27 cellular contexts compared by ENCODE assay signal in the genomic region with DNA sequence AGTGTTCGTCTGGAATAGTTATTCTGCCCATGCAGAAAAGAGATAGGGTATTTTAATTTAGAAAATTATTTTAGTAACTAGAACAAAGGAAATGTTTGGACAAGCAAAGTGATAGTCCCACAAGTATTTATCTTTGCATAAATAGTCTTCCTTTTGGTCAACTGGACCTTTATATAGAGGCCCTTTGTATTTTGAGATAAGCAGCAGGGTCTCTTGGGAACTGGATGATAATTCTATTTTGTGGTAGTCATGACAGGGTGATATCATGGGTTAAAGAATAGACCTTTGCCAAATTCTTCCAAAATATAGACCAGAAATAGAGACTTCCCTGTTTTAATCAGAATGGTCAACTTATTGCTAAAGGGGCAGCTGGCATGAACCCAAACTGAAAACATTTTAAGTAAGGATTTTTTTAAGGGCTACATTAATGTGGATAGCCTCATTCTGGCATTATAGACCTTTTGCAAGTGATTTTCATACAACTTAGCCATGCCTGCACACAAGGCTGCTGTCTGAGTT. TPM values are rescaled to one million over a fixed set of nuclear protein-coding genes. Genes with fewer than 3 reads are reported as not detected.
DNase-seq lines count a peak whose midpoint lies in the region; ATAC-seq, FAIRE-seq and TF ChIP-seq lines count a peak whose summit lies in the region.
"Had no signal": no experiment of that assay in that cellular context is flagged by ENCODE, and none has a peak within 500 bp of the region (broad histone marks: within the 10 kb centered on the region; RNA-seq: fewer than 3 reads in every experiment).

No MANE protein-coding gene starts in this region.

- no peak overlapping the region for H3K27ac ChIP-seq in DOHH2 (ENCODE audit: low read depth, low read length)
- H3K27ac ChIP-seq in GM12878 (ENCODE audit: control insufficient read depth, insufficient read depth), result peak overlapping the region; percentile 53
- H3K27ac ChIP-seq in coronary artery, result no peak overlapping the region
- H3K27ac ChIP-seq: dorsolateral prefrontal cortex, gastrocnemius medialis, RWPE1, SK-N-MC had no signal

- SMC1A ChIA-PET in GM12878 (lab: Charles Lee; ENCODE audit: uncharacterized antibody, unreplicated experiment), result interaction anchor here (1.1 to 7.1 kb wide), 5 partner anchors 10 to 66 kb away, joined by 3 to 126 read pairs (median 5); a partner anchor contains a TSS

- no peaks in the 10 kb centered on the region for H3K9me3 Mint-ChIP-seq in stimulated activated effector memory CD8-positive, alpha-beta T cell treated with anti-CD3 and anti-CD28 coated beads, Interleukin-12 subunit alpha, Interleukin-12 subunit beta, amount 100 ng/mL, for 72 hours
- H3K9me3 Mint-ChIP-seq in activated naive CD4-positive, alpha-beta T cell treated with anti-CD3 and anti-CD28 coated beads for 36 hours, result no peaks in the 10 kb centered on the region
- H3K9me3 Mint-ChIP-seq: activated CD8-positive, alpha-beta T cell treated with anti-CD3 and anti-CD28 coated beads for 36 hours; activated naive CD4-positive, alpha-beta T cell treated with anti-CD3 and anti-CD28 coated beads, Interleukin-2, amount 50 U/mL, for 24 hours; brain; H9; type B pancreatic cell had no signal

- H3K36me3 ChIP-seq in DOHH2 (ENCODE audit: control insufficient read depth, low read length) (peaks cover 21% of the 10 kb centered on the region), GM12878 (ENCODE audit: control insufficient read depth in 2 of 2, insufficient read depth in 2 of 2, low read length in 1 of 2) (peaks cover 7 to 14% of the 10 kb centered on the region in 2 experiments)
- H3K36me3 ChIP-seq: gastrocnemius medialis had no signal

- H3K4me1 ChIP-seq in DOHH2 (ENCODE audit: control insufficient read depth, low read length), result peaks cover 49% of the 10 kb centered on the region
- peaks cover 47% of the 10 kb centered on the region for H3K4me1 ChIP-seq in GM12878 (ENCODE audit: control insufficient read depth, insufficient read depth, low read length)
- H3K4me1 ChIP-seq: gastrocnemius medialis had no signal

- H3K4me2 ChIP-seq in DOHH2 (ENCODE audit: low read length) (peak overlapping the region; percentile 12), GM12878 (ENCODE audit: control insufficient read depth, insufficient read depth) (peak overlapping the region; percentile 46)

- intact Hi-C loops in GM12878 (cut with micrococcal nuclease; ENCODE audit: unreplicated experiment), result loop anchor here (10.0 kb wide), 1 partner anchor 1269 kb away; a partner anchor contains a TSS
- intact Hi-C loops in activated naive CD4-positive, alpha-beta T cell treated with anti-CD3 and anti-CD28 coated beads for 36 hours (cut with micrococcal nuclease), result no loop called here

- no peak for FAIRE-seq in GM12878 (lab: Jason Lieb, UNC)

- no peaks in the 10 kb centered on the region for H3K9me3 ChIP-seq in DOHH2 (ENCODE audit: control insufficient read depth, insufficient read depth, low read length)
- no peaks in the 10 kb centered on the region for H3K9me3 ChIP-seq in GM12878 (replicated peaks; ENCODE audit: control insufficient read depth, insufficient read depth, low read length)
- H3K9me3 ChIP-seq: gastrocnemius medialis had no signal

- TF ChIP-seq POLR2A in GM12878 (IDR thresholded peaks at IDR 0.05; ENCODE audit: low read depth, low read length), result no peak

- H3K9me2 ChIP-seq in DOHH2 (replicated peaks; ENCODE audit: control insufficient read depth, low read length), result no peaks in the 10 kb centered on the region

- RAD21 ChIA-PET in GM12878 (lab: Charles Lee; ENCODE audit: unreplicated experiment), result interaction anchor here (0.9 to 7.1 kb wide), 5 partner anchors 9 to 65 kb away, joined by 3 to 62 read pairs (median 7); a partner anchor contains a TSS

- H3K27ac Mint-ChIP-seq in stimulated activated effector memory CD8-positive, alpha-beta T cell treated with anti-CD3 and anti-CD28 coated beads, Interleukin-12 subunit alpha, Interleukin-12 subunit beta, amount 100 ng/mL, for 72 hours, result peak overlapping the region; percentile 44
- no peak overlapping the region for H3K27ac Mint-ChIP-seq in activated naive CD4-positive, alpha-beta T cell treated with anti-CD3 and anti-CD28 coated beads for 36 hours
- H3K27ac Mint-ChIP-seq: activated CD4-positive, alpha-beta T cell treated with anti-CD3 and anti-CD28 coated beads for 36 hours; activated naive CD4-positive, alpha-beta T cell treated with anti-CD3 and anti-CD28 coated beads, Interleukin-2, amount 50 U/mL, for 24 hours; brain; CD4-positive, CD25-positive, alpha-beta regulatory T cell; H9; naive thymus-derived CD4-positive, alpha-beta T cell; T-helper 17 cell; type B pancreatic cell had no signal

- peak overlapping the region; percentile 28 for H3K4me3 Mint-ChIP-seq in stimulated activated effector memory CD8-positive, alpha-beta T cell treated with anti-CD3 and anti-CD28 coated beads, Interleukin-12 subunit alpha, Interleukin-12 subunit beta, amount 100 ng/mL, for 72 hours
- no peak overlapping the region for H3K4me3 Mint-ChIP-seq in activated naive CD4-positive, alpha-beta T cell treated with anti-CD3 and anti-CD28 coated beads for 36 hours
- H3K4me3 Mint-ChIP-seq: activated CD4-positive, alpha-beta T cell treated with anti-CD3 and anti-CD28 coated beads for 36 hours; activated CD8-positive, alpha-beta T cell treated with anti-CD3 and anti-CD28 coated beads for 36 hours; brain; CD4-positive, CD25-positive, alpha-beta regulatory T cell; H9; naive thymus-derived CD4-positive, alpha-beta T cell; T-helper 17 cell; type B pancreatic cell had no signal

- H3K4me3 ChIP-seq in DOHH2 (ENCODE audit: low read length) (no peak overlapping the region), GM12878 (peak overlapping the region; percentile 48), coronary artery (no peak overlapping the region)
- H3K4me3 ChIP-seq: dorsolateral prefrontal cortex, gastrocnemius medialis, SK-N-MC had no signal

- H3K27me3 Mint-ChIP-seq in activated naive CD4-positive, alpha-beta T cell treated with anti-CD3 and anti-CD28 coated beads for 36 hours (ENCODE audit: low read depth), result peaks cover 18% of the 10 kb centered on the region
- H3K27me3 Mint-ChIP-seq: CD4-positive, CD25-positive, alpha-beta regulatory T cell; T-helper 17 cell had no signal

- no TSS peak for BruUV-seq in GM12878 (replicated peaks; lab: Mats Ljungman, UMichigan)

- peaks cover 31% of the 10 kb centered on the region for H3K36me3 Mint-ChIP-seq in stimulated activated effector memory CD8-positive, alpha-beta T cell treated with anti-CD3 and anti-CD28 coated beads, Interleukin-12 subunit alpha, Interleukin-12 subunit beta, amount 100 ng/mL, for 72 hours
- no peaks in the 10 kb centered on the region for H3K36me3 Mint-ChIP-seq in activated naive CD4-positive, alpha-beta T cell treated with anti-CD3 and anti-CD28 coated beads for 36 hours (ENCODE audit: low read depth)
- H3K36me3 Mint-ChIP-seq: activated naive CD4-positive, alpha-beta T cell treated with anti-CD3 and anti-CD28 coated beads, Interleukin-2, amount 50 U/mL, for 24 hours; brain; CD4-positive, CD25-positive, alpha-beta regulatory T cell; type B pancreatic cell had no signal

- H4K20me1 ChIP-seq in DOHH2 (ENCODE audit: control insufficient read depth, insufficient read depth, low read depth, low read length) (no peaks in the 10 kb centered on the region), GM12878 (ENCODE audit: control insufficient read depth, insufficient read depth) (peaks cover 2% of the 10 kb centered on the region; the same call in 1 of the 2 replicates)

- TF ChIP-seq EP300 in GM12878 (IDR thresholded peaks at IDR 0.05; ENCODE audit: borderline replicate concordance in 1 of 2, control insufficient read depth in 1 of 2, low read depth in 2 of 2, low read length in 2 of 2), result no peak

- no peak for TF ChIP-seq RAD21 in GM12878 (IDR thresholded peaks at IDR 0.05; ENCODE audit: insufficient read depth, low read depth, low read length)

- TF ChIP-seq CTCF in DOHH2 (IDR thresholded peaks at IDR 0.05; ENCODE audit: low read depth, low read length, poor library complexity, severe bottlenecking) (no peak), GM12878 (IDR thresholded peaks at IDR 0.05 in 2 of 3, conservative IDR thresholded peaks at IDR 0.05 in 1 of 3; ENCODE audit: control insufficient read depth in 2 of 3, extremely low read depth in 1 of 3, insufficient read depth in 1 of 3, low read depth in 3 of 3, low read length in 3 of 3) (no peak), coronary artery (IDR thresholded peaks at IDR 0.05) (no peak)

- 0% methylated on average over 1 of the region's 1 CpG for WGBS in GM12878 (ENCODE audit: insufficient coverage, insufficient replicate concordance, low lambda C conversion rate, missing lambda C conversion rate)

- H2AFZ ChIP-seq in GM12878 (ENCODE audit: control insufficient read depth, low read depth, low read length), result no peak overlapping the region

- ATAC-seq in GM12878, result no peak
- no peak for ATAC-seq in stimulated activated effector memory CD8-positive, alpha-beta T cell treated with anti-CD3 and anti-CD28 coated beads, Interleukin-12 subunit alpha, Interleukin-12 subunit beta, amount 100 ng/mL, for 72 hours
- no peak for ATAC-seq in GM18858 (IDR thresholded peaks at IDR 0.05; ENCODE audit: unreplicated experiment)
- ATAC-seq: activated CD4-positive, alpha-beta T cell treated with anti-CD3 and anti-CD28 coated beads for 36 hours; activated CD8-positive, alpha-beta T cell treated with anti-CD3 and anti-CD28 coated beads for 36 hours; gastrocnemius medialis; naive thymus-derived CD4-positive, alpha-beta T cell; T-helper 17 cell had no signal

- in situ Hi-C loops in GM12878 (cut with MboI), result loop anchor here (25.0 kb wide), 1 partner anchor 1737 kb away; no protein-coding TSS in a partner anchor

- 0 out of 2 replicates have a peak, but pooled peaks cover 3% of the 10 kb centered on the region for H3F3A ChIP-seq in DOHH2 (ENCODE audit: control insufficient read depth, insufficient read depth)

- DNase-seq in NCI-H526 treated with DMSO at 0.1 percent for 48 hours (lab: John Stamatoyannopoulos, UW) (peak; percentile 97), GM12878 (ENCODE audit: low read depth, low spot score) (no peak), coronary artery (ENCODE audit: low spot score) (no peak)
- DNase-seq in stimulated activated effector memory CD8-positive, alpha-beta T cell treated with anti-CD3 and anti-CD28 coated beads, Interleukin-12 subunit alpha, Interleukin-12 subunit beta, amount 100 ng/mL, for 72 hours (ENCODE audit: low spot score in 2 of 2), result no peak
- no peak for DNase-seq in activated naive CD4-positive, alpha-beta T cell treated with anti-CD3 and anti-CD28 coated beads for 36 hours
- DNase-seq: activated CD4-positive, alpha-beta T cell treated with anti-CD3 and anti-CD28 coated beads for 36 hours; activated CD8-positive, alpha-beta memory T cell treated with anti-CD3 and anti-CD28 coated beads, Interleukin-2, amount 50 U/mL, for 48 hours; activated CD8-positive, alpha-beta T cell treated with anti-CD3 and anti-CD28 coated beads for 36 hours; amniotic stem cell; CD4-positive, CD25-positive, alpha-beta regulatory T cell; dorsolateral prefrontal cortex; gastrocnemius medialis; H9; Kasumi-1; kidney glomerular epithelial cell; naive thymus-derived CD4-positive, alpha-beta T cell; NCI-H2107; NCI-H774; stimulated activated CD4-positive, alpha-beta T cell treated with anti-CD3 and anti-CD28 coated beads, Interleukin-4, amount 100 ng/mL, for 24 hours; T-helper 17 cell had no signal

- H3K27me3 ChIP-seq in DOHH2 (ENCODE audit: control insufficient read depth, low read length) (no peaks in the 10 kb centered on the region), GM12878 (replicated peaks in 1 of 2; ENCODE audit: control insufficient read depth in 2 of 2, insufficient read depth in 2 of 2, low read length in 1 of 2) (no peaks in the 10 kb centered on the region)
- H3K27me3 ChIP-seq: dorsolateral prefrontal cortex, gastrocnemius medialis had no signal

- H3K4me1 Mint-ChIP-seq in stimulated activated effector memory CD8-positive, alpha-beta T cell treated with anti-CD3 and anti-CD28 coated beads, Interleukin-12 subunit alpha, Interleukin-12 subunit beta, amount 100 ng/mL, for 72 hours, result peaks cover 88% of the 10 kb centered on the region
- H3K4me1 Mint-ChIP-seq in activated naive CD4-positive, alpha-beta T cell treated with anti-CD3 and anti-CD28 coated beads for 36 hours (ENCODE audit: low read depth), result peaks cover 30% of the 10 kb centered on the region
- H3K4me1 Mint-ChIP-seq: brain had no signal

- H3K9ac ChIP-seq in GM12878 (ENCODE audit: control insufficient read depth, insufficient read depth, low read length), result no peak overlapping the region

- H3K79me2 ChIP-seq in DOHH2 (ENCODE audit: control insufficient read depth, low read length) (peaks cover 66% of the 10 kb centered on the region), GM12878 (ENCODE audit: control insufficient read depth, insufficient read depth, low read length) (peaks cover 98% of the 10 kb centered on the region)

- POLR2A ChIA-PET in GM12878 (lab: Charles Lee), result interaction anchor here (0.5 to 6.7 kb wide), 2 partner anchors 12 to 70 kb away, joined by 3 to 71 read pairs; no protein-coding TSS in a partner anchor

- CTCF ChIA-PET in GM12878 (lab: Yijun Ruan, JAX), result interaction anchor here (2.0 to 2.6 kb wide), 2 partner anchors 10 to 12 kb away, joined by 8 to 9 read pairs; a partner anchor contains a TSS
- CTCF ChIA-PET in activated naive CD4-positive, alpha-beta T cell treated with anti-CD3 and anti-CD28 coated beads for 36 hours (lab: Charles Lee), result interaction anchor here (0.9 kb wide), 1 partner anchor 334 kb away, joined by 4 read pairs; no protein-coding TSS in a partner anchor

RNA-seq across cellular contexts. Expression of a gene that starts 10.5 kb away (rescaled TPM):
- total RNA-seq in GM12878 (2013; cell fraction: nucleolus; rRNA removed), result 397 and 442 TPM in 2 replicates
- total RNA-seq in GM12878 (2014; rRNA removed) (270 and 329 TPM in 2 replicates), GM12878 (2014; rRNA removed; fragmentation: Illumina TruSeq; extraction: Trizol) (371 and 378 TPM in 2 replicates), GM12878 (2021) (319 and 335 TPM in 2 replicates)
- 166 TPM for polyA plus RNA-seq in GM12878 (2011; ENCODE audit: low read depth)
- polyA plus RNA-seq in GM12878 (2011; rRNA removed) (804 and 985 TPM in 2 replicates), GM12878 (2014; fragmentation: Illumina TruSeq; extraction: Trizol) (466 and 545 TPM in 2 replicates), GM12878 (2014; fragmentation: Nextera tagmentation; extraction: Ambion mirVana) (100 to 1,000 TPM; 410 to 617 TPM), GM12878 (2014; rRNA removed) (283 and 353 TPM in 2 replicates), GM12878 (2016; fragmentation: Nextera tagmentation; extraction: Ambion mirVana) (100 to 1,000 TPM; 229 to 238 TPM)
- polyA plus RNA-seq in GM12878 (2011; cell fraction: cytosol; rRNA removed), result 433 and 504 TPM in 2 replicates
- polyA plus RNA-seq in GM12878 (2011; cell fraction: nucleus; rRNA removed), result 396 and 451 TPM in 2 replicates
- polyA plus RNA-seq in GM12878 (2012), result 204 and 209 TPM in 2 replicates
- polyA minus RNA-seq in GM12878 (2011; rRNA and poly(A)+ RNA removed), result 394 and 411 TPM in 2 replicates
- 150 and 184 TPM in 2 replicates for polyA minus RNA-seq in GM12878 (2011; cell fraction: cytosol; rRNA and poly(A)+ RNA removed)
- polyA minus RNA-seq in GM12878 (2011; cell fraction: nucleus; rRNA and poly(A)+ RNA removed), result 97.7 and 128 TPM in 2 replicates
- total RNA-seq in activated naive CD4-positive, alpha-beta T cell treated with anti-CD3 and anti-CD28 coated beads for 36 hours, result 1 to 10 TPM in 1 of 2 experiments, under 1 TPM in 1; 0.77 to 1.1 TPM
- total RNA-seq: H9 had no signal

RNA-seq across cellular contexts. Expression of a gene that starts 55.8 kb away (rescaled TPM):
- not detected in 2 replicates for total RNA-seq in GM12878 (2013; cell fraction: nucleolus; rRNA removed)
- total RNA-seq in GM12878 (2014; rRNA removed), result not detected in 2 replicates
- not detected in 2 replicates for total RNA-seq in GM12878 (2014; rRNA removed; fragmentation: Illumina TruSeq; extraction: Trizol)
- total RNA-seq in GM12878 (2021), result not detected in 2 replicates
- polyA plus RNA-seq in GM12878 (2011; ENCODE audit: low read depth), result not detected
- not detected in 2 replicates for polyA plus RNA-seq in GM12878 (2011; rRNA removed)
- polyA plus RNA-seq in GM12878 (2011; cell fraction: cytosol; rRNA removed), result not detected in 2 replicates
- not detected in 2 replicates for polyA plus RNA-seq in GM12878 (2011; cell fraction: nucleus; rRNA removed)
- not detected in 2 replicates for polyA plus RNA-seq in GM12878 (2012)
- polyA plus RNA-seq in GM12878 (2014; fragmentation: Illumina TruSeq; extraction: Trizol), result not detected in 2 replicates
- not detected for polyA plus RNA-seq in GM12878 (2014; fragmentation: Nextera tagmentation; extraction: Ambion mirVana)
- not detected in 2 replicates for polyA plus RNA-seq in GM12878 (2014; rRNA removed)
- polyA plus RNA-seq in GM12878 (2016; fragmentation: Nextera tagmentation; extraction: Ambion mirVana), result not detected
- not detected in 2 replicates for polyA minus RNA-seq in GM12878 (2011; rRNA and poly(A)+ RNA removed)
- polyA minus RNA-seq in GM12878 (2011; cell fraction: cytosol; rRNA and poly(A)+ RNA removed), result not detected in 2 replicates
- not detected in 2 replicates for polyA minus RNA-seq in GM12878 (2011; cell fraction: nucleus; rRNA and poly(A)+ RNA removed)
- not detected for total RNA-seq in activated naive CD4-positive, alpha-beta T cell treated with anti-CD3 and anti-CD28 coated beads for 36 hours
- total RNA-seq: activated CD4-positive, alpha-beta T cell treated with anti-CD3 and anti-CD28 coated beads for 36 hours; activated CD8-positive, alpha-beta T cell treated with anti-CD3 and anti-CD28 coated beads for 36 hours; CD4-positive, CD25-positive, alpha-beta regulatory T cell had no signal
- polyA plus RNA-seq: naive thymus-derived CD4-positive, alpha-beta T cell had no signal

Comparison
In these comparisons a context has a peak if more than half of its experiments do, and no peak if none do; other contexts are left out.
1. RNA of a gene that starts 10.5 kb away (total RNA-seq): 270 to 442 TPM in GM12878; 0.77 to 1.1 TPM in activated naive CD4-positive, alpha-beta T cell treated with anti-CD3 and anti-CD28 coated beads for 36 hours; every median in the first group is over 100 times any median in the second.